8 cellular contexts compared by ENCODE assay signal in the genomic region with DNA sequence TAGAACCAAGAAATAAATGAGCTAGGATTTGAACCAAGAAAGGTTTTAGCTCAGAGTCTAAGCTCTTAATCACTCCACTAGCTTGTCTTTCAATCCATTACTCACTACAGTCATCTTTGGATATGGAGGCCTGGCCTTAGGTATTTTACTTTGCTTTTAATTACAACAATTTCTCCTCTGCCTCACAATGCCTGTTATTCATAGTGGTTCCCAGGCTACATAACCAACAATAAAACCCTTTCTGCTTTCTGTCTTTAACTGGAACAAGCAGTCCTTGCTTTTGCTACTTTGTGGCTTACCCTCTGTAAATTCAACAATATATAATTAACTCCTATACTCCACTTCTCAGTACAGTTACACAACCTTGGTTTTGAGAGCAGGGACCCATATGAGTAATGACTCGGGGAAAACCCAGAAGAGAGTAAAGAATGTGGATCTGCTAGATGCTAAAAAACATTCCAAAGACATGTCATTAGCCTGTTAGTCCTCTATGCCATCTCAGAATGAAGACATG.
DNase-seq lines count a peak whose midpoint lies in the region; ATAC-seq and TF ChIP-seq lines count a peak whose summit lies in the region.

No MANE protein-coding gene starts in this region.

- H3K36me3 ChIP-seq in tibial artery, result peaks cover 13 to 21% (median 14%) of the 10 kb centered on the region in 3 donors

- TF ChIP-seq CTCF in RWPE1 (conservative IDR thresholded peaks at IDR 0.05; ENCODE audit: low read depth) (no peak), tibial artery (IDR thresholded peaks at IDR 0.05) (no peak)

- H3K4me1 ChIP-seq in tibial artery, result peaks cover 0 to 17% (median 4%) of the 10 kb centered on the region in 4 donors

- no peaks in the 10 kb centered on the region for H3K9me3 ChIP-seq in tibial artery

- intact Hi-C loops in tibial artery (cut with DNase I; ENCODE audit: low total_unique reads), result no loop called here

- POLR2A ChIA-PET in RWPE1 (lab: Yijun Ruan, JAX; ENCODE audit: low non-redundant PET), result no interaction called here

- H3K27ac ChIP-seq in RWPE1 (no peak overlapping the region), tibial artery (peak overlapping the region in 1 of 2 donors; percentile 11)

- DNase-seq in RWPE1 (ENCODE audit: low spot score), result peak; percentile 59
- DNase-seq in islet precursor cell, result peak; percentile 70
- no peak for DNase-seq in stimulated activated CD8-positive, alpha-beta memory T cell treated with anti-CD3 and anti-CD28 coated beads, Interleukin-4, amount 100 ng/mL, for 48 hours
- no peak for DNase-seq in activated CD4-positive, alpha-beta T cell treated with anti-CD3 and anti-CD28 coated beads, Interleukin-2, amount 50 U/mL, for 4 hours
- no peak for DNase-seq in tibial artery
- no peak for DNase-seq in NCI-H146 treated with DMSO at 0.1 percent for 48 hours (lab: John Stamatoyannopoulos, UW; ENCODE audit: unreplicated experiment)

- CTCF ChIA-PET in RWPE1 (lab: Yijun Ruan, JAX), result interaction anchor here (0.6 kb wide), 1 partner anchor 8 kb away, joined by 5 read pairs; no protein-coding TSS in a partner anchor

- H3K27me3 ChIP-seq in tibial artery, result no peaks in the 10 kb centered on the region

- peak; percentile 55 for ATAC-seq in GM18520 (IDR thresholded peaks at IDR 0.05; ENCODE audit: unreplicated experiment)
- ATAC-seq in HG02759 (IDR thresholded peaks at IDR 0.05; ENCODE audit: unreplicated experiment), result peak; percentile 91

- H3K4me3 ChIP-seq in tibial artery, result no peak overlapping the region

Comparison
In these comparisons a context has a peak if more than half of its experiments do, and no peak if none do; other contexts are left out.
1. DNase-seq: peak in RWPE1 (single experiment) and islet precursor cell (single experiment); none in stimulated activated CD8-positive, alpha-beta memory T cell treated with anti-CD3 and anti-CD28 coated beads, Interleukin-4, amount 100 ng/mL, for 48 hours (single experiment), activated CD4-positive, alpha-beta T cell treated with anti-CD3 and anti-CD28 coated beads, Interleukin-2, amount 50 U/mL, for 4 hours (0 of 2), tibial artery (0 of 2) and NCI-H146 treated with DMSO at 0.1 percent for 48 hours (single experiment).